ENCODE assay signal across 8 cellular contexts in genomic region chr20:58888103-58888502, GRCh38.
DNase-seq lines count a peak whose midpoint lies in the region; ATAC-seq and TF ChIP-seq lines count a peak whose summit lies in the region.

No MANE protein-coding gene starts in this region.

- peak overlapping the region; percentile 81 to 94 for H3K27ac Mint-ChIP-seq in effector memory CD8-positive, alpha-beta T cell
- H3K27ac Mint-ChIP-seq in nephron progenitor cell, result no peak overlapping the region

- peak overlapping the region; percentile 85 for H3K9ac ChIP-seq in BLaER1

- H3K36me3 Mint-ChIP-seq in effector memory CD8-positive, alpha-beta T cell (ENCODE audit: insufficient read depth), result peaks cover 36% of the 10 kb centered on the region
- H3K36me3 Mint-ChIP-seq in nephron progenitor cell (ENCODE audit: low read depth), result peaks cover 20% of the 10 kb centered on the region

- no peak for TF ChIP-seq POLR2A in NB4 (IDR thresholded peaks at IDR 0.05; ENCODE audit: extremely low read depth, insufficient read length)

- peak overlapping the region; percentile 92 for H3K4me2 ChIP-seq in BLaER1

- peaks cover 3 to 10% of the 10 kb centered on the region in 2 donors for H3K4me1 Mint-ChIP-seq in effector memory CD8-positive, alpha-beta T cell (ENCODE audit: low read depth in 2 of 2)
- H3K4me1 Mint-ChIP-seq in nephron progenitor cell, result peaks cover 43% of the 10 kb centered on the region

- H3K4me1 ChIP-seq in BLaER1, result peaks cover 49% of the 10 kb centered on the region

- peaks cover 6% of the 10 kb centered on the region; the same call in 1 of the 2 replicates for H3K9me3 ChIP-seq in BLaER1

- H3K36me3 ChIP-seq in BLaER1, result no peaks in the 10 kb centered on the region

- peaks cover under 1 to 2% of the 10 kb centered on the region in 2 donors for H3K27me3 Mint-ChIP-seq in effector memory CD8-positive, alpha-beta T cell
- peaks cover 4% of the 10 kb centered on the region for H3K27me3 Mint-ChIP-seq in nephron progenitor cell (ENCODE audit: low read depth, poor library complexity)

- H3K4me3 ChIP-seq in BLaER1, result peak overlapping the region; percentile 74
- peak overlapping the region; percentile 75 for H3K4me3 ChIP-seq in NB4 (ENCODE audit: low read depth, low read length)

- H3K4me3 Mint-ChIP-seq in effector memory CD8-positive, alpha-beta T cell, result peak overlapping the region; percentile 76 to 85
- H3K4me3 Mint-ChIP-seq in nephron progenitor cell, result peak overlapping the region; percentile 86

- H3K27ac ChIP-seq in BLaER1 (peak overlapping the region; percentile 90; the same call in 1 of the 2 replicates), substantia nigra (ENCODE audit: low read depth, low read length, poor library complexity, severe bottlenecking) (no peak overlapping the region)

- TF ChIP-seq CTCF in NB4 (IDR thresholded peaks at IDR 0.05; ENCODE audit: low read depth, low read length) (no peak), nephron progenitor cell (IDR thresholded peaks at IDR 0.05) (no peak), GM20000 (IDR thresholded peaks at IDR 0.05; ENCODE audit: extremely low read depth, missing control alignments) (no peak)

- no peak for DNase-seq in NB4 (ENCODE audit: low read depth)
- no peak for DNase-seq in effector memory CD8-positive, alpha-beta T cell
- DNase-seq in nephron progenitor cell, result no peak
- DNase-seq in GM20000 (ENCODE audit: low spot score), result no peak
- DNase-seq in substantia nigra (lab: John Stamatoyannopoulos, UW), result no peak
- DNase-seq in NOMO-1 treated with dmso at 0.1 percent for 144 hours (lab: John Stamatoyannopoulos, UW; ENCODE audit: unreplicated experiment), result no peak
- no peak for DNase-seq in GM19238 (ENCODE audit: insufficient read length, low spot score)

- no peaks in the 10 kb centered on the region for H3K9me3 Mint-ChIP-seq in effector memory CD8-positive, alpha-beta T cell
- peaks cover 15% of the 10 kb centered on the region for H3K9me3 Mint-ChIP-seq in nephron progenitor cell

- H4K20me1 ChIP-seq in BLaER1, result peaks cover 5% of the 10 kb centered on the region

- H3K27me3 ChIP-seq in BLaER1, result no peaks in the 10 kb centered on the region

- no peak for ATAC-seq in effector memory CD8-positive, alpha-beta T cell (replicated peaks)
